In the genomic region with DNA sequence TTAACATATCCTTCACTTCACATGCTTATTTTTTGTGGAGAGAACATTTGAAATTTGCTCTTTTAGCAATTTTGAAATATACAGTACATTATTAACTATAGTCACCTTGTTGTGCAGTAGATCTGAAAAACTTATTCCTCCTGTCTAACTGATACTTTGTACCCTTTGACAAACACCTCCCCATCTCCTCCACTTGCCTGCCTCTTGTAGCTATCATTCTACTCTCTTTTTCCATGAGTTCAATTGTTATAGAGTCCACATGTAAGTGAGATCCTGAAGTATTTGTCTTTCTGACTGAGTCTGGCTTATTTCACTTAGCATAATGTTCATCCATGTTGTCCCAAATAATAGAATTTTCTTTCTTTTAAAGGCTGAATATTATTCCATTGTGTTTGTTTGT, we compare ENCODE assay signal across 38 cellular contexts. TPM values are rescaled to one million over a fixed set of nuclear protein-coding genes. Genes with fewer than 3 reads are reported as not detected.
"Had no signal": no experiment of that assay in that cellular context is flagged by ENCODE, and none has a peak within 500 bp of the region (broad histone marks: within the 10 kb centered on the region; RNA-seq: fewer than 3 reads in every experiment).

No MANE protein-coding gene starts in this region.

- H3K27me3 ChIP-seq: MG63 had no signal

- H3K4me3 ChIP-seq: MG63 had no signal

- DNase-seq: Karpas-422, Kasumi-1, MG63, MM.1S, MV-4-11, NCI-H1048, NCI-H1092, NCI-H1092 treated with DMSO at 0.1 percent for 48 hours, NCI-H1105, NCI-H1105 treated with DMSO at 0.1 percent for 48 hours, NCI-H1417, NCI-H1417 treated with DMSO at 0.1 percent for 48 hours, NCI-H1436, NCI-H1436 treated with DMSO at 0.1 percent for 48 hours, NCI-H146, NCI-H1694, NCI-H1694 treated with DMSO at 0.1 percent for 48 hours, NCI-H187, NCI-H187 treated with DMSO at 0.1 percent for 48 hours, NCI-H1930, NCI-H2029, NCI-H2029 treated with DMSO at 0.1 percent for 48 hours, NCI-H2081, NCI-H2081 treated with DMSO at 0.1 percent for 48 hours, NCI-H2107, NCI-H2171, NCI-H2171 treated with DMSO at 0.1 percent for 48 hours, NCI-H2227 treated with DMSO at 0.1 percent for 48 hours, NCI-H226, NCI-H345, NCI-H446, NCI-H510A, NCI-H510A treated with DMSO at 0.1 percent for 48 hours, NCI-H524 had no signal

- H3K36me3 ChIP-seq: MG63 had no signal

- H3K9me3 ChIP-seq: MG63 had no signal

RNA-seq across cellular contexts. Expression of a gene that starts 9.5 kb away (rescaled TPM):
- total RNA-seq: LHCN-M2, MCF 10A, NCI-H460 had no signal

RNA-seq across cellular contexts. Expression of a gene that starts 33.9 kb away (rescaled TPM):
- total RNA-seq: LHCN-M2, M059J, MCF 10A, NCI-H460 had no signal

RNA-seq across cellular contexts. Expression of a gene that starts 39.5 kb away (rescaled TPM):
- total RNA-seq: LHCN-M2, M059J, MCF 10A, NCI-H460 had no signal

RNA-seq across cellular contexts. Expression of a gene that starts 55.8 kb away (rescaled TPM):
- total RNA-seq: LHCN-M2 had no signal
